In genomic region chr20:35663813-35664543, GRCh38 we compare ENCODE assay signal across 9 cellular contexts. TPM values are rescaled to one million over a fixed set of nuclear protein-coding genes. Genes with fewer than 3 reads are reported as not detected.
DNase-seq lines count a peak whose midpoint lies in the region; FAIRE-seq and TF ChIP-seq lines count a peak whose summit lies in the region.
"Had no signal": no experiment of that assay in that cellular context is flagged by ENCODE, and none has a peak within 500 bp of the region (broad histone marks: within the 10 kb centered on the region; RNA-seq: fewer than 3 reads in every experiment).

No MANE protein-coding gene starts in this region.

- DNase-seq in Calu3: peak; percentile 61
- peak; percentile 64 for DNase-seq in GM20000 (ENCODE audit: low spot score)
- DNase-seq in HT-29 (ENCODE audit: low spot score): peak; percentile 79
- peak; percentile 48 for DNase-seq in SK-MEL-5 (ENCODE audit: low read depth, low spot score)
- peak; percentile 69 for DNase-seq in activated naive CD4-positive, alpha-beta T cell treated with anti-CD3 and anti-CD28 coated beads, Interleukin-2, amount 50 U/mL, for 16 hours
- DNase-seq in cardiac muscle cell (ENCODE audit: low read depth in 1 of 2, low spot score in 1 of 2): peak; percentile 41 to 67
- DNase-seq in putamen (ENCODE audit: low spot score): peak; percentile 39
- peak; percentile 31 for DNase-seq in urothelium cell line (ENCODE audit: low spot score)

- peak overlapping the region; percentile 50 for H3K4me3 ChIP-seq in cardiac muscle cell

- peak; percentile 23 for TF ChIP-seq CTCF in Calu3 (IDR thresholded peaks at IDR 0.05; ENCODE audit: unreplicated experiment)
- TF ChIP-seq CTCF in GM20000 (IDR thresholded peaks at IDR 0.05; ENCODE audit: extremely low read depth, missing control alignments): no peak
- TF ChIP-seq CTCF in cardiac muscle cell (IDR thresholded peaks at IDR 0.05; ENCODE audit: low read depth, low read length): no peak

- H3K27me3 ChIP-seq in cardiac muscle cell: no peaks in the 10 kb centered on the region

- H3K9me3 ChIP-seq in cardiac muscle cell (ENCODE audit: low read depth): no peaks in the 10 kb centered on the region

- BruUV-seq in Calu3 (replicated peaks; lab: Mats Ljungman, UMichigan): no TSS peak

- peaks cover 50% of the 10 kb centered on the region for H3K36me3 Mint-ChIP-seq in Calu3 (ENCODE audit: insufficient read depth, unreplicated experiment)

- peak overlapping the region; percentile 99 for H3K27ac Mint-ChIP-seq in Calu3 (ENCODE audit: unreplicated experiment)

- H3K4me3 Mint-ChIP-seq in Calu3 (ENCODE audit: low read depth, unreplicated experiment): peak overlapping the region; percentile 98

- CTCF ChIA-PET in Calu3 (lab: Charles Lee): interaction anchor here (0.5 to 1.7 kb wide), 10 partner anchors 12 to 565 kb away, joined by 3 to 9 read pairs (median 4); partner anchors contain the start of genes CEP250 and SCAND1

- no peaks in the 10 kb centered on the region for H3K27me3 Mint-ChIP-seq in Calu3 (ENCODE audit: unreplicated experiment)

- intact Hi-C loops in Calu3 (cut with micrococcal nuclease; ENCODE audit: unreplicated experiment): loop anchor here (2.0 to 10.0 kb wide), 4 partner anchors 47 to 149 kb away; partner anchors contain the start of genes RBM39 and SPAG4

- peaks cover under 1% of the 10 kb centered on the region for H3K36me3 ChIP-seq in cardiac muscle cell

- in situ Hi-C loops in SK-MEL-5 (cut with HindIII; ENCODE audit: low pct_unique_long_range_greater_than_20kb, low sequenced_read_pairs): no loop called here

- no peaks in the 10 kb centered on the region for H3K9me3 Mint-ChIP-seq in Calu3 (ENCODE audit: low read depth, unreplicated experiment)

- peaks cover 30% of the 10 kb centered on the region for H3K4me1 ChIP-seq in cardiac muscle cell (ENCODE audit: low read depth)

- FAIRE-seq in urothelium cell line (lab: Jason Lieb, UNC): no peak
- FAIRE-seq: islet of Langerhans had no signal

- peak overlapping the region; percentile 98 for H3K27ac ChIP-seq in cardiac muscle cell

- peaks cover 46% of the 10 kb centered on the region for H3K4me1 Mint-ChIP-seq in Calu3 (ENCODE audit: low read depth, unreplicated experiment)

RNA-seq across cellular contexts. Expression of gene CPNE1, which starts 0.7 kb away (rescaled TPM):
- total RNA-seq in Calu3 (2022) (458 and 505 TPM in 2 replicates), cardiac muscle cell (172 and 355 TPM in 2 replicates)
- 390 and 417 TPM in 2 replicates for total RNA-seq in HT-29 (2014; rRNA removed; shearing (Covaris generic))
- total RNA-seq in SK-MEL-5 (2014; rRNA removed; shearing (Covaris generic)): 72.4 and 84.6 TPM in 2 replicates
- polyA plus RNA-seq in SK-MEL-5 (2015; cell fraction: cytosol; rRNA removed): 85.7 and 118 TPM in 2 replicates
- 408 and 473 TPM in 2 replicates for polyA plus RNA-seq in SK-MEL-5 (2015; cell fraction: nucleus; rRNA removed)
- polyA plus RNA-seq in cardiac muscle cell: 225 and 377 TPM in 2 replicates

RNA-seq across cellular contexts. Expression of gene RBM12, which starts 0.7 kb away (rescaled TPM):
- total RNA-seq in Calu3 (2022): 125 and 133 TPM in 2 replicates
- total RNA-seq in HT-29 (2014; rRNA removed; shearing (Covaris generic)): 54.8 and 55.4 TPM in 2 replicates
- total RNA-seq in SK-MEL-5 (2014; rRNA removed; shearing (Covaris generic)): 57.2 and 61.7 TPM in 2 replicates
- 38.6 and 41.8 TPM in 2 replicates for polyA plus RNA-seq in SK-MEL-5 (2015; cell fraction: cytosol; rRNA removed)
- polyA plus RNA-seq in SK-MEL-5 (2015; cell fraction: nucleus; rRNA removed): 37.4 and 45.8 TPM in 2 replicates
- total RNA-seq in cardiac muscle cell: 38.5 and 43.3 TPM in 2 replicates
- polyA plus RNA-seq in cardiac muscle cell: 28.8 and 29.1 TPM in 2 replicates

RNA-seq across cellular contexts. Expression of gene NFS1, which starts 35.2 kb away (rescaled TPM):
- 44.6 and 53.0 TPM in 2 replicates for total RNA-seq in Calu3 (2022)
- total RNA-seq in HT-29 (2014; rRNA removed; shearing (Covaris generic)): 132 and 139 TPM in 2 replicates
- total RNA-seq in SK-MEL-5 (2014; rRNA removed; shearing (Covaris generic)): 66.1 and 78.1 TPM in 2 replicates
- 89.8 and 99.8 TPM in 2 replicates for polyA plus RNA-seq in SK-MEL-5 (2015; cell fraction: cytosol; rRNA removed)
- 42.9 and 79.4 TPM in 2 replicates for polyA plus RNA-seq in SK-MEL-5 (2015; cell fraction: nucleus; rRNA removed)
- 32.6 and 39.3 TPM in 2 replicates for total RNA-seq in cardiac muscle cell
- 43.9 and 52.4 TPM in 2 replicates for polyA plus RNA-seq in cardiac muscle cell

RNA-seq across cellular contexts. Expression of gene ROMO1, which starts 35.2 kb away (rescaled TPM):
- total RNA-seq in Calu3 (2022): 230 and 267 TPM in 2 replicates
- total RNA-seq in HT-29 (2014; rRNA removed; shearing (Covaris generic)): 653 and 669 TPM in 2 replicates
- total RNA-seq in SK-MEL-5 (2014; rRNA removed; shearing (Covaris generic)): 250 and 273 TPM in 2 replicates
- polyA plus RNA-seq in SK-MEL-5 (2015; cell fraction: cytosol; rRNA removed): 266 and 409 TPM in 2 replicates
- polyA plus RNA-seq in SK-MEL-5 (2015; cell fraction: nucleus; rRNA removed): 52.0 and 84.7 TPM in 2 replicates
- 205 and 356 TPM in 2 replicates for total RNA-seq in cardiac muscle cell
- 646 and 743 TPM in 2 replicates for polyA plus RNA-seq in cardiac muscle cell

RNA-seq across cellular contexts. Expression of gene SPAG4, which starts 48.3 kb away (rescaled TPM):
- total RNA-seq in Calu3 (2022) (7.7 and 15.9 TPM in 2 replicates), cardiac muscle cell (12.8 and 44.6 TPM in 2 replicates)
- 18.1 and 27.0 TPM in 2 replicates for total RNA-seq in HT-29 (2014; rRNA removed; shearing (Covaris generic))
- total RNA-seq in SK-MEL-5 (2014; rRNA removed; shearing (Covaris generic)): 1.8 and 2.7 TPM in 2 replicates
- polyA plus RNA-seq in SK-MEL-5 (2015; cell fraction: cytosol; rRNA removed): 2.5 and 3.7 TPM in 2 replicates
- 3.0 and 11.2 TPM in 2 replicates for polyA plus RNA-seq in SK-MEL-5 (2015; cell fraction: nucleus; rRNA removed)
- polyA plus RNA-seq in cardiac muscle cell: 27.9 and 107 TPM in 2 replicates

Comparison
In these comparisons a context has a peak if more than half of its experiments do, and no peak if none do; other contexts are left out.
1. Peak in every context shown above with its lines: DNase-seq, H3K4me3 ChIP-seq and H3K27ac ChIP-seq.